ENCODE assay signal across 9 cellular contexts in genomic region chr10:63256047-63256773, GRCh38.
DNase-seq lines count a peak whose midpoint lies in the region; ATAC-seq lines count a peak whose summit lies in the region.
"Had no signal": no experiment of that assay in that cellular context is flagged by ENCODE, and none has a peak within 500 bp of the region (broad histone marks: within the 10 kb centered on the region; RNA-seq: fewer than 3 reads in every experiment).

No MANE protein-coding gene starts in this region.

- peak overlapping the region in 1 of 3 donors; percentile 35 for H3K4me3 Mint-ChIP-seq in T-cell

- H3K4me1 Mint-ChIP-seq in T-cell: peaks cover 88 to 90% (median 90%) of the 10 kb centered on the region in 3 donors

- no peaks in the 10 kb centered on the region for H3K27me3 Mint-ChIP-seq in T-cell

- H3K9me3 Mint-ChIP-seq in T-cell: no peaks in the 10 kb centered on the region

- DNase-seq in T-cell (no peak), globus pallidus (ENCODE audit: low spot score) (peak; percentile 44), stromal cell of bone marrow (ENCODE audit: low read depth) (peak; percentile 25), COLO668 (lab: John Stamatoyannopoulos, UW; ENCODE audit: unreplicated experiment) (no peak)
- no peak for DNase-seq in activated CD4-positive, CD25-positive, alpha-beta regulatory T cell treated with anti-CD3 and anti-CD28 coated beads, Interleukin-2, amount 50 U/mL, for 72 hours

- CTCF ChIA-PET in T-cell (lab: Charles Lee): interaction anchor here (0.6 to 1.8 kb wide), 7 partner anchors 9 to 61 kb away, joined by 3 to 9 read pairs (median 5); no protein-coding TSS in a partner anchor

- peak overlapping the region; percentile 53 to 66 for H3K27ac Mint-ChIP-seq in T-cell

- ATAC-seq in HG03159 (IDR thresholded peaks at IDR 0.05; ENCODE audit: unreplicated experiment): peak; percentile 54
- ATAC-seq in T-cell (replicated peaks in 1 of 4): no peak
- ATAC-seq in GM18498 (IDR thresholded peaks at IDR 0.05; ENCODE audit: unreplicated experiment): no peak
- no peak for ATAC-seq in activated CD4-positive, CD25-positive, alpha-beta regulatory T cell treated with anti-CD3 and anti-CD28 coated beads, Interleukin-2, amount 50 U/mL, for 24 hours
- ATAC-seq: Panc1 had no signal

- H3K36me3 Mint-ChIP-seq in T-cell: peaks cover 39% of the 10 kb centered on the region

- POLR2A ChIA-PET in T-cell (lab: Charles Lee): interaction anchor here (0.6 to 7.7 kb wide), 18 partner anchors 9 to 1816 kb away, joined by 3 to 107 read pairs (median 5); no protein-coding TSS in a partner anchor

Comparison
In these comparisons a context has a peak if more than half of its experiments do, and no peak if none do; other contexts are left out.
1. DNase-seq: peak in globus pallidus (single experiment) and stromal cell of bone marrow (single experiment); none in T-cell (0 of 34), COLO668 (single experiment) and activated CD4-positive, CD25-positive, alpha-beta regulatory T cell treated with anti-CD3 and anti-CD28 coated beads, Interleukin-2, amount 50 U/mL, for 72 hours (single experiment).